Comparison of ENCODE assay signal across 15 cellular contexts in genomic region chr7:44891791-44892190, GRCh38. TPM values are rescaled to one million over a fixed set of nuclear protein-coding genes. Genes with fewer than 3 reads are reported as not detected.
A peak's percentile ranks its signal among the peaks of the same experiment; 100 is the strongest.
DNase-seq lines count a peak whose midpoint lies in the region; ATAC-seq and TF ChIP-seq lines count a peak whose summit lies in the region.
"Had no signal": no experiment of that assay in that cellular context is flagged by ENCODE, and none has a peak within 500 bp of the region (broad histone marks: within the 10 kb centered on the region; RNA-seq: fewer than 3 reads in every experiment).

No MANE protein-coding gene starts in this region.

- H3K36me3 ChIP-seq in CD4-positive, alpha-beta memory T cell (ENCODE audit: insufficient read depth, low read length): no peaks in the 10 kb centered on the region
- no peaks in the 10 kb centered on the region for H3K36me3 ChIP-seq in KOPT-K1 (ENCODE audit: insufficient read depth, low read length)
- H3K36me3 ChIP-seq: neural progenitor cell had no signal

- H3K27ac Mint-ChIP-seq in CD4-positive, alpha-beta memory T cell: peak overlapping the region; percentile 85 to 99 (median 92)
- peak overlapping the region; percentile 96 for H3K27ac Mint-ChIP-seq in activated naive CD8-positive, alpha-beta T cell treated with anti-CD3 and anti-CD28 coated beads for 36 hours
- H3K27ac Mint-ChIP-seq in nephron progenitor cell: peak overlapping the region; percentile 70
- H3K27ac Mint-ChIP-seq: neural progenitor cell had no signal

- H3K4me1 ChIP-seq in CD4-positive, alpha-beta memory T cell (ENCODE audit: insufficient read depth, low read length): peaks cover 26% of the 10 kb centered on the region
- H3K4me1 ChIP-seq: neural progenitor cell had no signal

- intact Hi-C loops in CD4-positive, alpha-beta memory T cell (cut with micrococcal nuclease): no loop called here

- H3K36me3 Mint-ChIP-seq in CD4-positive, alpha-beta memory T cell: no peaks in the 10 kb centered on the region
- H3K36me3 Mint-ChIP-seq in activated naive CD8-positive, alpha-beta T cell treated with anti-CD3 and anti-CD28 coated beads for 36 hours: peaks cover 2% of the 10 kb centered on the region
- no peaks in the 10 kb centered on the region for H3K36me3 Mint-ChIP-seq in nephron progenitor cell (ENCODE audit: low read depth)
- H3K36me3 Mint-ChIP-seq: neural progenitor cell had no signal

- H3K27ac ChIP-seq in CD4-positive, alpha-beta memory T cell (ENCODE audit: low read depth, low read length): peak overlapping the region; percentile 60
- H3K27ac ChIP-seq in KOPT-K1 (ENCODE audit: low read depth, low read length, poor library complexity, severe bottlenecking): peak overlapping the region; percentile 90
- H3K27ac ChIP-seq: neural progenitor cell had no signal

- TF ChIP-seq CTCF in nephron progenitor cell (IDR thresholded peaks at IDR 0.05) (no peak), GM10266 (IDR thresholded peaks at IDR 0.05; ENCODE audit: control insufficient read depth, insufficient read depth, low read depth, missing control alignments) (no peak)

- H3K4me3 ChIP-seq in CD4-positive, alpha-beta memory T cell (ENCODE audit: low read length in 2 of 2): no peak overlapping the region
- H3K4me3 ChIP-seq: lung, neural progenitor cell had no signal

- ATAC-seq in GM21381 (IDR thresholded peaks at IDR 0.05; ENCODE audit: unreplicated experiment): no peak
- ATAC-seq: Right ventricle myocardium inferior had no signal

- peaks cover 0 to 2% (median 0%) of the 10 kb centered on the region in 8 donors for H3K9me3 Mint-ChIP-seq in CD4-positive, alpha-beta memory T cell
- no peaks in the 10 kb centered on the region for H3K9me3 Mint-ChIP-seq in activated naive CD8-positive, alpha-beta T cell treated with anti-CD3 and anti-CD28 coated beads for 36 hours
- no peaks in the 10 kb centered on the region for H3K9me3 Mint-ChIP-seq in nephron progenitor cell
- H3K9me3 Mint-ChIP-seq: HFFc6, neural progenitor cell had no signal

- peak overlapping the region in 7 of 8 donors; percentile 45 to 71 (median 66) for H3K4me3 Mint-ChIP-seq in CD4-positive, alpha-beta memory T cell
- H3K4me3 Mint-ChIP-seq in activated naive CD8-positive, alpha-beta T cell treated with anti-CD3 and anti-CD28 coated beads for 36 hours: peak overlapping the region; percentile 16
- H3K4me3 Mint-ChIP-seq in nephron progenitor cell: no peak overlapping the region
- H3K4me3 Mint-ChIP-seq: HFFc6, neural progenitor cell had no signal

- H3K9me3 ChIP-seq in CD4-positive, alpha-beta memory T cell (ENCODE audit: control insufficient read depth in 1 of 2, low read length in 2 of 2): no peaks in the 10 kb centered on the region
- no peaks in the 10 kb centered on the region for H3K9me3 ChIP-seq in KOPT-K1 (ENCODE audit: insufficient read depth, low read length, poor library complexity, severe bottlenecking)

- peaks cover 19 to 40% (median 23%) of the 10 kb centered on the region in 4 donors for H3K4me1 Mint-ChIP-seq in CD4-positive, alpha-beta memory T cell
- peaks cover 39% of the 10 kb centered on the region for H3K4me1 Mint-ChIP-seq in activated naive CD8-positive, alpha-beta T cell treated with anti-CD3 and anti-CD28 coated beads for 36 hours
- peaks cover 10% of the 10 kb centered on the region for H3K4me1 Mint-ChIP-seq in nephron progenitor cell
- H3K4me1 Mint-ChIP-seq: neural progenitor cell had no signal

- CTCF ChIA-PET in CD4-positive, alpha-beta memory T cell (lab: Charles Lee; ENCODE audit: partially characterized antibody): interaction anchor here (0.6 to 1.7 kb wide), 5 partner anchors 28 to 82 kb away, joined by 3 to 7 read pairs (median 3); no protein-coding TSS in a partner anchor

- POLR2A ChIA-PET in CD4-positive, alpha-beta memory T cell (lab: Charles Lee; ENCODE audit: partially characterized antibody): interaction anchor here (0.8 to 2.1 kb wide), 3 partner anchors 10 to 686 kb away, joined by 3 to 9 read pairs (median 3); no protein-coding TSS in a partner anchor

- H3K27me3 ChIP-seq in CD4-positive, alpha-beta memory T cell (ENCODE audit: insufficient read depth, low read length): no peaks in the 10 kb centered on the region
- H3K27me3 ChIP-seq: neural progenitor cell had no signal

- no peak for DNase-seq in CD4-positive, alpha-beta memory T cell
- no peak for DNase-seq in activated naive CD8-positive, alpha-beta T cell treated with anti-CD3 and anti-CD28 coated beads for 36 hours
- DNase-seq in nephron progenitor cell (no peak), NCI-H2227 (lab: John Stamatoyannopoulos, UW; ENCODE audit: unreplicated experiment) (no peak), GM10266 (ENCODE audit: extremely low spot score) (no peak)
- DNase-seq: DMS79 treated with DMSO at 0.1 percent for 48 hours, HFFc6, NCI-H1694, NCI-H446 treated with DMSO at 0.1 percent for 48 hours, T1000 had no signal

- H3K27me3 Mint-ChIP-seq in CD4-positive, alpha-beta memory T cell: no peaks in the 10 kb centered on the region
- H3K27me3 Mint-ChIP-seq in activated naive CD8-positive, alpha-beta T cell treated with anti-CD3 and anti-CD28 coated beads for 36 hours: no peaks in the 10 kb centered on the region
- H3K27me3 Mint-ChIP-seq in nephron progenitor cell (ENCODE audit: low read depth, poor library complexity): peaks cover 59% of the 10 kb centered on the region

RNA-seq across cellular contexts. Expression of gene PURB, which starts 6.5 kb away (rescaled TPM):
- total RNA-seq in CD4-positive, alpha-beta memory T cell: 10 to 100 TPM; 26.6 to 27.4 TPM
- polyA plus RNA-seq in CD4-positive, alpha-beta memory T cell: 1 to 10 TPM; 1.1 to 2.2 TPM
- total RNA-seq in activated naive CD8-positive, alpha-beta T cell treated with anti-CD3 and anti-CD28 coated beads for 36 hours: 10 to 100 TPM; 30.1 to 31.5 TPM

RNA-seq across cellular contexts. Expression of gene H2AZ2, which starts 43.9 kb away (rescaled TPM):
- total RNA-seq in CD4-positive, alpha-beta memory T cell: 100 to 1,000 TPM; 168 to 169 TPM
- polyA plus RNA-seq in CD4-positive, alpha-beta memory T cell: 100 to 1,000 TPM; 231 to 236 TPM
- 100 to 1,000 TPM; 291 to 305 TPM for total RNA-seq in activated naive CD8-positive, alpha-beta T cell treated with anti-CD3 and anti-CD28 coated beads for 36 hours
